Comparison of ENCODE assay signal across 1 cellular context in the genomic region with DNA sequence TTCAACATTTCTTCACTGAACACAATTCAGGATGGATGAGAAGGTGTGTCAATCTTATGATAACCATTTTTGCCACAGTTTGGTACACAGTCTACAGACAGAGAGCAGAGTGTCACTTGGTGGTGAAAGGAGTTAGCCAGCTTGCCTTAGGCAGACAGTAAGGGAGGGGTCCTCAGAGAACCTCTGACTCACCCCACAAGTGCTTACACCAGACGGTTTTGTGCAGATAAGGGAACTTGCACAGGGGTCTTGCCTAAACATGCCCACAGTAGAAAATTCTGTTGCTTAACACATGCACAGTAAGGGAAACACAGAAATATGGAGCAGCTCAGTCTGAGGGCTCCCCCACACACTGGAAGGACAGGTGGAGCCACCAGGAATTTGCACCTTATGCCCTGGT.
TF ChIP-seq lines count a peak whose summit lies in the region.

No MANE protein-coding gene starts in this region.

TF ChIP-seq in GM23338, 12 proteins besides CTCF, POLR2A, EP300 and RAD21 (continued from another document):
- TF ChIP-seq, protein P1, sequence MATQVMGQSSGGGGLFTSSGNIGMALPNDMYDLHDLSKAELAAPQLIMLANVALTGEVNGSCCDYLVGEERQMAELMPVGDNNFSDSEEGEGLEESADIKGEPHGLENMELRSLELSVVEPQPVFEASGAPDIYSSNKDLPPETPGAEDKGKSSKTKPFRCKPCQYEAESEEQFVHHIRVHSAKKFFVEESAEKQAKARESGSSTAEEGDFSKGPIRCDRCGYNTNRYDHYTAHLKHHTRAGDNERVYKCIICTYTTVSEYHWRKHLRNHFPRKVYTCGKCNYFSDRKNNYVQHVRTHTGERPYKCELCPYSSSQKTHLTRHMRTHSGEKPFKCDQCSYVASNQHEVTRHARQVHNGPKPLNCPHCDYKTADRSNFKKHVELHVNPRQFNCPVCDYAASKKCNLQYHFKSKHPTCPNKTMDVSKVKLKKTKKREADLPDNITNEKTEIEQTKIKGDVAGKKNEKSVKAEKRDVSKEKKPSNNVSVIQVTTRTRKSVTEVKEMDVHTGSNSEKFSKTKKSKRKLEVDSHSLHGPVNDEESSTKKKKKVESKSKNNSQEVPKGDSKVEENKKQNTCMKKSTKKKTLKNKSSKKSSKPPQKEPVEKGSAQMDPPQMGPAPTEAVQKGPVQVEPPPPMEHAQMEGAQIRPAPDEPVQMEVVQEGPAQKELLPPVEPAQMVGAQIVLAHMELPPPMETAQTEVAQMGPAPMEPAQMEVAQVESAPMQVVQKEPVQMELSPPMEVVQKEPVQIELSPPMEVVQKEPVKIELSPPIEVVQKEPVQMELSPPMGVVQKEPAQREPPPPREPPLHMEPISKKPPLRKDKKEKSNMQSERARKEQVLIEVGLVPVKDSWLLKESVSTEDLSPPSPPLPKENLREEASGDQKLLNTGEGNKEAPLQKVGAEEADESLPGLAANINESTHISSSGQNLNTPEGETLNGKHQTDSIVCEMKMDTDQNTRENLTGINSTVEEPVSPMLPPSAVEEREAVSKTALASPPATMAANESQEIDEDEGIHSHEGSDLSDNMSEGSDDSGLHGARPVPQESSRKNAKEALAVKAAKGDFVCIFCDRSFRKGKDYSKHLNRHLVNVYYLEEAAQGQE (IDR thresholded peaks at IDR 0.05; ENCODE audit: unreplicated experiment) = no peak
- TF ChIP-seq, protein P2, sequence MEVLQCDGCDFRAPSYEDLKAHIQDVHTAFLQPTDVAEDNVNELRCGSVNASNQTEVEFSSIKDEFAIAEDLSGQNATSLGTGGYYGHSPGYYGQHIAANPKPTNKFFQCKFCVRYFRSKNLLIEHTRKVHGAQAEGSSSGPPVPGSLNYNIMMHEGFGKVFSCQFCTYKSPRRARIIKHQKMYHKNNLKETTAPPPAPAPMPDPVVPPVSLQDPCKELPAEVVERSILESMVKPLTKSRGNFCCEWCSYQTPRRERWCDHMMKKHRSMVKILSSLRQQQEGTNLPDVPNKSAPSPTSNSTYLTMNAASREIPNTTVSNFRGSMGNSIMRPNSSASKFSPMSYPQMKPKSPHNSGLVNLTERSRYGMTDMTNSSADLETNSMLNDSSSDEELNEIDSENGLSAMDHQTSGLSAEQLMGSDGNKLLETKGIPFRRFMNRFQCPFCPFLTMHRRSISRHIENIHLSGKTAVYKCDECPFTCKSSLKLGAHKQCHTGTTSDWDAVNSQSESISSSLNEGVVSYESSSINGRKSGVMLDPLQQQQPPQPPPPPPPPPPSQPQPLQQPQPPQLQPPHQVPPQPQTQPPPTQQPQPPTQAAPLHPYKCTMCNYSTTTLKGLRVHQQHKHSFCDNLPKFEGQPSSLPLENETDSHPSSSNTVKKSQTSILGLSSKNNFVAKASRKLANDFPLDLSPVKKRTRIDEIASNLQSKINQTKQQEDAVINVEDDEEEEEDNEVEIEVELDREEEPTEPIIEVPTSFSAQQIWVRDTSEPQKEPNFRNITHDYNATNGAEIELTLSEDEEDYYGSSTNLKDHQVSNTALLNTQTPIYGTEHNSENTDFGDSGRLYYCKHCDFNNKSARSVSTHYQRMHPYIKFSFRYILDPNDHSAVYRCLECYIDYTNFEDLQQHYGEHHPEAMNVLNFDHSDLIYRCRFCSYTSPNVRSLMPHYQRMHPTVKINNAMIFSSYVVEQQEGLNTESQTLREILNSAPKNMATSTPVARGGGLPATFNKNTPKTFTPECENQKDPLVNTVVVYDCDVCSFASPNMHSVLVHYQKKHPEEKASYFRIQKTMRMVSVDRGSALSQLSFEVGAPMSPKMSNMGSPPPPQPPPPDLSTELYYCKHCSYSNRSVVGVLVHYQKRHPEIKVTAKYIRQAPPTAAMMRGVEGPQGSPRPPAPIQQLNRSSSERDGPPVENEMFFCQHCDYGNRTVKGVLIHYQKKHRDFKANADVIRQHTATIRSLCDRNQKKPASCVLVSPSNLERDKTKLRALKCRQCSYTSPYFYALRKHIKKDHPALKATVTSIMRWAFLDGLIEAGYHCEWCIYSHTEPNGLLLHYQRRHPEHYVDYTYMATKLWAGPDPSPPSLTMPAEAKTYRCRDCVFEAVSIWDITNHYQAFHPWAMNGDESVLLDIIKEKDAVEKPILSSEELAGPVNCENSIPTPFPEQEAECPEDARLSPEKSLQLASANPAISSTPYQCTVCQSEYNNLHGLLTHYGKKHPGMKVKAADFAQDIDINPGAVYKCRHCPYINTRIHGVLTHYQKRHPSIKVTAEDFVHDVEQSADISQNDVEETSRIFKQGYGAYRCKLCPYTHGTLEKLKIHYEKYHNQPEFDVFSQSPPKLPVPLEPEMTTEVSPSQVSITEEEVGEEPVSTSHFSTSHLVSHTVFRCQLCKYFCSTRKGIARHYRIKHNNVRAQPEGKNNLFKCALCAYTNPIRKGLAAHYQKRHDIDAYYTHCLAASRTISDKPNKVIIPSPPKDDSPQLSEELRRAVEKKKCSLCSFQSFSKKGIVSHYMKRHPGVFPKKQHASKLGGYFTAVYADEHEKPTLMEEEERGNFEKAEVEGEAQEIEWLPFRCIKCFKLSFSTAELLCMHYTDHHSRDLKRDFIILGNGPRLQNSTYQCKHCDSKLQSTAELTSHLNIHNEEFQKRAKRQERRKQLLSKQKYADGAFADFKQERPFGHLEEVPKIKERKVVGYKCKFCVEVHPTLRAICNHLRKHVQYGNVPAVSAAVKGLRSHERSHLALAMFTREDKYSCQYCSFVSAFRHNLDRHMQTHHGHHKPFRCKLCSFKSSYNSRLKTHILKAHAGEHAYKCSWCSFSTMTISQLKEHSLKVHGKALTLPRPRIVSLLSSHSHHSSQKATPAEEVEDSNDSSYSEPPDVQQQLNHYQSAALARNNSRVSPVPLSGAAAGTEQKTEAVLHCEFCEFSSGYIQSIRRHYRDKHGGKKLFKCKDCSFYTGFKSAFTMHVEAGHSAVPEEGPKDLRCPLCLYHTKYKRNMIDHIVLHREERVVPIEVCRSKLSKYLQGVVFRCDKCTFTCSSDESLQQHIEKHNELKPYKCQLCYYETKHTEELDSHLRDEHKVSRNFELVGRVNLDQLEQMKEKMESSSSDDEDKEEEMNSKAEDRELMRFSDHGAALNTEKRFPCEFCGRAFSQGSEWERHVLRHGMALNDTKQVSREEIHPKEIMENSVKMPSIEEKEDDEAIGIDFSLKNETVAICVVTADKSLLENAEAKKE (CRISPR knock-in tag; IDR thresholded peaks at IDR 0.05) = no peak
- no peak for TF ChIP-seq ZNF331 (CRISPR knock-in tag; IDR thresholded peaks at IDR 0.05; ENCODE audit: low read depth)
- no peak for TF ChIP-seq ZNF114 (CRISPR knock-in tag; IDR thresholded peaks at IDR 0.05)
- TF ChIP-seq, protein P3, sequence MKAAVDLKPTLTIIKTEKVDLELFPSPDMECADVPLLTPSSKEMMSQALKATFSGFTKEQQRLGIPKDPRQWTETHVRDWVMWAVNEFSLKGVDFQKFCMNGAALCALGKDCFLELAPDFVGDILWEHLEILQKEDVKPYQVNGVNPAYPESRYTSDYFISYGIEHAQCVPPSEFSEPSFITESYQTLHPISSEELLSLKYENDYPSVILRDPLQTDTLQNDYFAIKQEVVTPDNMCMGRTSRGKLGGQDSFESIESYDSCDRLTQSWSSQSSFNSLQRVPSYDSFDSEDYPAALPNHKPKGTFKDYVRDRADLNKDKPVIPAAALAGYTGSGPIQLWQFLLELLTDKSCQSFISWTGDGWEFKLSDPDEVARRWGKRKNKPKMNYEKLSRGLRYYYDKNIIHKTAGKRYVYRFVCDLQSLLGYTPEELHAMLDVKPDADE (IDR thresholded peaks at IDR 0.05) = no peak
- no peak for TF ChIP-seq NANOG (IDR thresholded peaks at IDR 0.05; ENCODE audit: borderline replicate concordance)
- no peak for TF ChIP-seq POLR2AphosphoS5 (IDR thresholded peaks at IDR 0.05; ENCODE audit: low read depth)
